13 cellular contexts compared by ENCODE assay signal in genomic region chr5:79795764-79796398, GRCh38.
A peak's percentile ranks its signal among the peaks of the same experiment; 100 is the strongest.
DNase-seq lines count a peak whose midpoint lies in the region; ATAC-seq and TF ChIP-seq lines count a peak whose summit lies in the region.
"Had no signal": no experiment of that assay in that cellular context is flagged by ENCODE, and none has a peak within 500 bp of the region (broad histone marks: within the 10 kb centered on the region; RNA-seq: fewer than 3 reads in every experiment).

No MANE protein-coding gene starts in this region.

- H3K4me3 ChIP-seq in MG63 (no peak overlapping the region), cardiac fibroblast (replicated peaks in 1 of 2; ENCODE audit: low read depth in 2 of 2, low read length in 2 of 2) (no peak overlapping the region), stomach (no peak overlapping the region)
- H3K4me3 ChIP-seq: BLaER1 treated with 17β-estradiol and CSF1 and Interleukin-3, amounts not matched to agents 10 nM and 100 nM had no signal

- no peak overlapping the region for H3K4me3 Mint-ChIP-seq in activated CD8-positive, alpha-beta T cell treated with anti-CD3 and anti-CD28 coated beads for 36 hours
- H3K4me3 Mint-ChIP-seq: HFFc6 had no signal

- H3K27me3 Mint-ChIP-seq in activated CD8-positive, alpha-beta T cell treated with anti-CD3 and anti-CD28 coated beads for 36 hours = no peaks in the 10 kb centered on the region

- no peak for TF ChIP-seq EP300 in stomach (IDR thresholded peaks at IDR 0.05)

- no peaks in the 10 kb centered on the region for H3K27me3 ChIP-seq in MG63
- no peaks in the 10 kb centered on the region for H3K27me3 ChIP-seq in stomach
- H3K27me3 ChIP-seq: BLaER1 treated with 17β-estradiol and CSF1 and Interleukin-3, amounts not matched to agents 10 nM and 100 nM had no signal

- H3K4me1 Mint-ChIP-seq in activated CD8-positive, alpha-beta T cell treated with anti-CD3 and anti-CD28 coated beads for 36 hours (ENCODE audit: low read depth) = peaks cover under 1% of the 10 kb centered on the region

- TF ChIP-seq POLR2A in stomach (IDR thresholded peaks at IDR 0.05) = no peak

- no peak for ATAC-seq in activated CD8-positive, alpha-beta T cell treated with anti-CD3 and anti-CD28 coated beads for 36 hours

- POLR2A ChIA-PET in activated CD8-positive, alpha-beta T cell treated with anti-CD3 and anti-CD28 coated beads for 36 hours (lab: Charles Lee) = no interaction called here

- H3K4me1 ChIP-seq in stomach = peaks cover 0 to 6% (median 0%) of the 10 kb centered on the region in 4 donors

- TF ChIP-seq CTCF in cardiac fibroblast (IDR thresholded peaks at IDR 0.05; ENCODE audit: low read depth, low read length) (no peak), stomach (IDR thresholded peaks at IDR 0.05) (no peak)
- no peak for TF ChIP-seq CTCF in activated CD8-positive, alpha-beta T cell treated with anti-CD3 and anti-CD28 coated beads for 36 hours (IDR thresholded peaks at IDR 0.05)

- CTCF ChIA-PET in activated CD8-positive, alpha-beta T cell treated with anti-CD3 and anti-CD28 coated beads for 36 hours (lab: Charles Lee) = no interaction called here

- H3K27ac ChIP-seq in stomach = no peak overlapping the region
- H3K27ac ChIP-seq: BLaER1 treated with 17β-estradiol and CSF1 and Interleukin-3, amounts not matched to agents 10 nM and 100 nM; epithelial cell of prostate had no signal

- no peaks in the 10 kb centered on the region for H3K36me3 Mint-ChIP-seq in activated CD8-positive, alpha-beta T cell treated with anti-CD3 and anti-CD28 coated beads for 36 hours (ENCODE audit: low read depth)

- intact Hi-C loops in stomach (cut with DNase I; ENCODE audit: low total_unique reads) = no loop called here
- intact Hi-C loops in activated CD8-positive, alpha-beta T cell treated with anti-CD3 and anti-CD28 coated beads for 36 hours (cut with micrococcal nuclease) = no loop called here

- H3K9me3 Mint-ChIP-seq in activated CD8-positive, alpha-beta T cell treated with anti-CD3 and anti-CD28 coated beads for 36 hours = no peaks in the 10 kb centered on the region
- H3K9me3 Mint-ChIP-seq: HFFc6 had no signal

- H3K9me3 ChIP-seq in MG63 (no peaks in the 10 kb centered on the region), stomach (no peaks in the 10 kb centered on the region)
- H3K9me3 ChIP-seq: BLaER1 treated with 17β-estradiol and CSF1 and Interleukin-3, amounts not matched to agents 10 nM and 100 nM had no signal

- DNase-seq in COLO668 (lab: John Stamatoyannopoulos, UW; ENCODE audit: unreplicated experiment) (peak; percentile 63), MG63 (peak; percentile 68), cardiac fibroblast (ENCODE audit: low read depth in 2 of 2) (peak; percentile 8 to 49), kidney tubule cell (ENCODE audit: low spot score) (peak; percentile 80), stomach (no peak), NCI-H187 treated with DMSO at 0.1 percent for 48 hours (lab: John Stamatoyannopoulos, UW) (no peak), superior temporal gyrus (ENCODE audit: extremely low spot score) (no peak)
- DNase-seq in activated CD8-positive, alpha-beta T cell treated with anti-CD3 and anti-CD28 coated beads for 36 hours = no peak
- DNase-seq: HFFc6; stimulated activated CD4-positive, alpha-beta T cell treated with anti-CD3 and anti-CD28 coated beads, Interleukin-1b, Interleukin-23, amount 100 ng/mL, for 48 hours; stimulated activated naive CD4-positive, alpha-beta T cell treated with Interleukin-2 at 50 U/mL for 16 hours had no signal

- 56 to 73% (median 66%) methylated on average over 8 of the region's 8 CpGs for WGBS in stomach, 5 donors

- H3K36me3 ChIP-seq in MG63 (no peaks in the 10 kb centered on the region), stomach (peaks cover 0 to 37% (median 8%) of the 10 kb centered on the region in 4 donors)
- H3K36me3 ChIP-seq: BLaER1 treated with 17β-estradiol and CSF1 and Interleukin-3, amounts not matched to agents 10 nM and 100 nM had no signal

- no peak overlapping the region for H3K27ac Mint-ChIP-seq in activated CD8-positive, alpha-beta T cell treated with anti-CD3 and anti-CD28 coated beads for 36 hours
- H3K27ac Mint-ChIP-seq: HFFc6 had no signal

Comparison
In these comparisons a context has a peak if more than half of its experiments do, and no peak if none do; other contexts are left out.
1. DNase-seq: peak in COLO668 (single experiment), MG63 (single experiment), cardiac fibroblast (2 of 2) and kidney tubule cell (single experiment); none in stomach (single experiment), activated CD8-positive, alpha-beta T cell treated with anti-CD3 and anti-CD28 coated beads for 36 hours (single experiment), NCI-H187 treated with DMSO at 0.1 percent for 48 hours (single experiment) and superior temporal gyrus (single experiment).